Comparison of ENCODE assay signal across 8 cellular contexts in the genomic region with DNA sequence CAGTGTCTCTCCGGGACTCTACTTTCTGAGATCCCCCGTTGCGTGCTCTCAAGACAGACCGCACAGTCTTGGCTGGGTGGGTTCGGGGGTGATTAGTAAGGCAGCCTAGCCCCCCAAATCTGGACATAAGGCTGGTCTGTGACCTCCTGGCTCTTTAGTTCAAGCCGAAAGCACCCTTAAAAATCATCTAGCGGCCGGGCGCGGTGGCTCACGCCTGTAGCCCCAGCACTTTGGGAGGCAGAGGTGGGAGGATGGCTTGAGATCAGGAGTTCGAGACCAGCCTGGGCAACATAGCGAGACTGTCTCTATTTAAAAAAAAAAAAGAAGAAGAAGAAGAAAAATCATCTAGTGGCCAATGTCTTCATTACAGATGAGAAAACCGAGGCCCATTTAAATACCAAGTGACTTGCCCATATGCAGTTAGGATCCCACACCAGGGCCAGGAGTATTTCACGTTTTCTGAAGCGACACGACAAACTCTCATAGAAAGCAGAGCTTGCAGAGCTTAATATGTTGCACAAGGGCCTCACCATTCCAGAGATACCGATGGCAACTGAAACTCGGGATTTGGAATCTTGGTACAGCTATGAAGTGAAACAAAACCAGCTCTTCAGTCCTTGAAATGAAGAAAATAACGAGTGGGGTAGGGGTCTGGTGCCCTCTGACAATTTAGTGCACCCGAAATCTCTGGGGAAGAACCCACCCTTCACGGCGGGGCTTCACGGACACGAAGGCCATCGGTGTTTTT. TPM values are rescaled to one million over a fixed set of nuclear protein-coding genes. Genes with fewer than 3 reads are reported as not detected.
A peak's percentile ranks its signal among the peaks of the same experiment; 100 is the strongest.
DNase-seq lines count a peak whose midpoint lies in the region; ATAC-seq and TF ChIP-seq lines count a peak whose summit lies in the region.

No MANE protein-coding gene starts in this region.

- no peaks in the 10 kb centered on the region for H3F3A ChIP-seq in OCI-LY1 (ENCODE audit: insufficient read depth, low read length)

- peaks cover 10% of the 10 kb centered on the region; the same call in 1 of the 2 replicates for H3K36me3 ChIP-seq in OCI-LY1 (ENCODE audit: insufficient read depth, low read length)

- no peaks in the 10 kb centered on the region for H3K36me3 Mint-ChIP-seq in naive thymus-derived CD8-positive, alpha-beta T cell

- peak overlapping the region; percentile 2 for H3K27ac ChIP-seq in OCI-LY1 (ENCODE audit: low read depth, low read length, poor library complexity, severe bottlenecking)

- no peaks in the 10 kb centered on the region for H3K9me3 ChIP-seq in OCI-LY1 (ENCODE audit: low read length)

- DNase-seq in GM04504 (ENCODE audit: low read depth) (peak; percentile 13), dermis blood vessel endothelial cell (peak; percentile 19), iPS-NIHi7 (ENCODE audit: extremely low spot score) (no peak), hippocampal formation (lab: John Stamatoyannopoulos, UW) (no peak), GM13976 (ENCODE audit: low spot score) (no peak), NCI-H2029 (lab: John Stamatoyannopoulos, UW) (no peak)
- no peak for DNase-seq in naive thymus-derived CD8-positive, alpha-beta T cell

- peaks cover 42% of the 10 kb centered on the region for H3K4me1 ChIP-seq in OCI-LY1 (ENCODE audit: insufficient read depth, low read length, severe bottlenecking)

- peak overlapping the region; percentile 79 for H3K4me3 ChIP-seq in OCI-LY1 (ENCODE audit: low read depth, low read length, poor library complexity, severe bottlenecking)

- H3K9ac ChIP-seq in OCI-LY1 (ENCODE audit: low read length) = peak overlapping the region; percentile 86

- H3K9me3 Mint-ChIP-seq in naive thymus-derived CD8-positive, alpha-beta T cell = no peaks in the 10 kb centered on the region

- ATAC-seq in naive thymus-derived CD8-positive, alpha-beta T cell = no peak

- H3K27me3 ChIP-seq in OCI-LY1 (ENCODE audit: insufficient read depth, low read length) = no peaks in the 10 kb centered on the region; the same call in 1 of the 2 replicates

- no peaks in the 10 kb centered on the region for H3K9me2 ChIP-seq in OCI-LY1 (ENCODE audit: low read depth, low read length)

- H4K20me1 ChIP-seq in OCI-LY1 (ENCODE audit: insufficient read depth, low read length) = no peaks in the 10 kb centered on the region

- H2AFZ ChIP-seq in OCI-LY1 (ENCODE audit: low read length) = peak overlapping the region; percentile 63

- H3K4me2 ChIP-seq in OCI-LY1 (ENCODE audit: low read length) = peak overlapping the region; percentile 87

- in situ Hi-C loops in GM13976 (cut with MboI; ENCODE audit: low sequenced_read_pairs, unreplicated experiment) = no loop called here

- H3K4me1 Mint-ChIP-seq in naive thymus-derived CD8-positive, alpha-beta T cell = peaks cover 14 to 32% (median 29%) of the 10 kb centered on the region in 4 donors

- TF ChIP-seq CTCF in OCI-LY1 (IDR thresholded peaks at IDR 0.05; ENCODE audit: low read length) = no peak
- no peak for TF ChIP-seq CTCF in GM13976 (IDR thresholded peaks at IDR 0.05; ENCODE audit: borderline replicate concordance, control extremely low read depth, extremely low read depth, insufficient read depth, missing control alignments)

- POLR2A ChIA-PET in naive thymus-derived CD8-positive, alpha-beta T cell (lab: Charles Lee) = interaction anchor here (0.6 to 2.7 kb wide), 7 partner anchors 13 to 772 kb away, joined by 3 to 10 read pairs (median 3); no protein-coding TSS in a partner anchor

- H3K27ac Mint-ChIP-seq in naive thymus-derived CD8-positive, alpha-beta T cell = peak overlapping the region; percentile 86 to 97 (median 94)

- peaks cover 0 to 4% (median 0%) of the 10 kb centered on the region in 5 donors for H3K27me3 Mint-ChIP-seq in naive thymus-derived CD8-positive, alpha-beta T cell

- peaks cover 11% of the 10 kb centered on the region for H3K79me2 ChIP-seq in OCI-LY1 (ENCODE audit: insufficient read depth, low read length)

- peak overlapping the region; percentile 87 to 95 (median 93) for H3K4me3 Mint-ChIP-seq in naive thymus-derived CD8-positive, alpha-beta T cell

RNA-seq across cellular contexts. Expression of a gene that starts 0.7 kb away (rescaled TPM):
- 9.3 and 10.9 TPM in 2 replicates for total RNA-seq in dermis blood vessel endothelial cell
- 1 to 10 TPM; 3.4 to 3.8 TPM for total RNA-seq in naive thymus-derived CD8-positive, alpha-beta T cell
- 1 to 10 TPM; 2.9 to 3.4 (median 3.2) TPM for polyA plus RNA-seq in naive thymus-derived CD8-positive, alpha-beta T cell

RNA-seq across cellular contexts. Expression of a gene that starts 21.6 kb away (rescaled TPM):
- total RNA-seq in dermis blood vessel endothelial cell = 27.7 and 29.7 TPM in 2 replicates
- total RNA-seq in naive thymus-derived CD8-positive, alpha-beta T cell = 10 to 100 TPM; 29.2 to 38.0 TPM
- polyA plus RNA-seq in naive thymus-derived CD8-positive, alpha-beta T cell = 10 to 100 TPM; 11.5 to 28.7 (median 21.3) TPM

RNA-seq across cellular contexts. Expression of a gene that starts 45.2 kb away (rescaled TPM):
- total RNA-seq in dermis blood vessel endothelial cell = 59.6 and 107 TPM in 2 replicates
- total RNA-seq in naive thymus-derived CD8-positive, alpha-beta T cell = 10 to 100 TPM; 36.9 to 45.0 TPM
- polyA plus RNA-seq in naive thymus-derived CD8-positive, alpha-beta T cell = 10 to 100 TPM; 30.2 to 39.5 (median 32.9) TPM

Comparison
In these comparisons a context has a peak if more than half of its experiments do, and no peak if none do; other contexts are left out.
1. DNase-seq: peak in GM04504 (single experiment) and dermis blood vessel endothelial cell (single experiment); none in naive thymus-derived CD8-positive, alpha-beta T cell (0 of 10), iPS-NIHi7 (single experiment), hippocampal formation (0 of 2), GM13976 (single experiment) and NCI-H2029 (single experiment).